1 cellular context compared by ENCODE assay signal in the genomic region with DNA sequence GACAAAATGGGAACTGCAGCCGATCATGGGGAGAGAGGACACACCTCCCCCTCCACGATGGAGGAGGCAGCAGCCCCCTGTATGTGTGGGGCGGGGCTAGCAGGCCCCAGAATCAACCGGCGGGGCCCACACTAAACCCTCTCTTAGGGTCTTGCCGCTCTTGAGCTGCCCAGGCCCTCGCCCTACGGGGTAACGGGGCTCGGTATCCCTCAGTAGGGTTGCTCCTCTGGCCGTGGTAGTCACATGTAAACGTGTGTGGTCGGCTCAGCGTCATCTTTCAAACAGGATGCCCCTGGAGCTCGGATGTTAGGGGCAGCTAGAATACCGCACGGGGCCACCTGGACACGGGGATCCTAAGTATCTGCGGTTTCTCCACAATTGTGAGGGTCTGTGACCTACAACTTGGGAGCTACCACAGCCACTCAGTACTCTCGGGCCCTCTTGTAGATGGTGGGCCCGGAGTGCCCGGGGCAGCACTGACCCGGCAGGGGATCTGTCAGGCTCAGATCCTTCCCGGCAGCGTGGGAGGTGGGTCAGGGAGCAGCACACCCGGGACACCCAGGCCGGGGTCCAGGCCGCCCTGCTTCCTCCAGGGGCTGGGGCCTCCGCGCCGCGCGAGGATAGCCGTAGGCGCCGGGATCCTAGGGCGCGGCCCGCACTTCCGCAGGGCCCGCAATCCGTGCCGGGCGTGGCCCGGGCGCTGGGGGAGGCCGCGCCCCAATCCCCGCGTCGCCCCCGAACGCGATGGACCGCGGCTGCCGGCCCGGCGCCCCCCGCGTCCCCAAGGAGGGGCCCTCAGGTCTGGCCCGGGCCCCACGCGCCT.
A peak's percentile ranks its signal among the peaks of the same experiment; 100 is the strongest.
TF ChIP-seq lines count a peak whose summit lies in the region.

No MANE protein-coding gene starts in this region.

TF ChIP-seq in HEK293, 187 proteins besides CTCF, POLR2A, EP300 and RAD21 (continued from another document and continues in another):
- TF ChIP-seq ZNF561 (tag by site-specific recombination; IDR thresholded peaks at IDR 0.05; ENCODE audit: borderline replicate concordance): no peak
- TF ChIP-seq TSHZ1 (tag by site-specific recombination; IDR thresholded peaks at IDR 0.05; ENCODE audit: borderline replicate concordance): no peak
- TF ChIP-seq ZNF707 (tag by site-specific recombination; IDR thresholded peaks at IDR 0.05): no peak
- TF ChIP-seq GLIS2 (tag by site-specific recombination; IDR thresholded peaks at IDR 0.05): peak; percentile 92
- TF ChIP-seq PATZ1 (tag by site-specific recombination; IDR thresholded peaks at IDR 0.05): peak; percentile 70
- no peak; the same call in 1 of the 2 replicates for TF ChIP-seq YY1 (tag by site-specific recombination; IDR thresholded peaks at IDR 0.05)
- TF ChIP-seq OVOL3 (tag by site-specific recombination; IDR thresholded peaks at IDR 0.05): 0 out of 2 replicates have a peak, but pooled peaks have one; percentile 27
- TF ChIP-seq, protein P1, sequence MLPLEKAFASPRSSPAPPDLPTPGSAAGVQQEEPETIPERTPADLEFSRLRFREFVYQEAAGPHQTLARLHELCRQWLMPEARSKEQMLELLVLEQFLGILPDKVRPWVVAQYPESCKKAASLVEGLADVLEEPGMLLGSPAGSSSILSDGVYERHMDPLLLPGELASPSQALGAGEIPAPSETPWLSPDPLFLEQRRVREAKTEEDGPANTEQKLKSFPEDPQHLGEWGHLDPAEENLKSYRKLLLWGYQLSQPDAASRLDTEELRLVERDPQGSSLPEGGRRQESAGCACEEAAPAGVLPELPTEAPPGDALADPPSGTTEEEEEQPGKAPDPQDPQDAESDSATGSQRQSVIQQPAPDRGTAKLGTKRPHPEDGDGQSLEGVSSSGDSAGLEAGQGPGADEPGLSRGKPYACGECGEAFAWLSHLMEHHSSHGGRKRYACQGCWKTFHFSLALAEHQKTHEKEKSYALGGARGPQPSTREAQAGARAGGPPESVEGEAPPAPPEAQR (tag by site-specific recombination; IDR thresholded peaks at IDR 0.05): no peak
- no peak for TF ChIP-seq ZNF48 (tag by site-specific recombination; IDR thresholded peaks at IDR 0.05)
- TF ChIP-seq ATF2 (tag by site-specific recombination; IDR thresholded peaks at IDR 0.05; ENCODE audit: low read depth): no peak
- TF ChIP-seq, protein P2, sequence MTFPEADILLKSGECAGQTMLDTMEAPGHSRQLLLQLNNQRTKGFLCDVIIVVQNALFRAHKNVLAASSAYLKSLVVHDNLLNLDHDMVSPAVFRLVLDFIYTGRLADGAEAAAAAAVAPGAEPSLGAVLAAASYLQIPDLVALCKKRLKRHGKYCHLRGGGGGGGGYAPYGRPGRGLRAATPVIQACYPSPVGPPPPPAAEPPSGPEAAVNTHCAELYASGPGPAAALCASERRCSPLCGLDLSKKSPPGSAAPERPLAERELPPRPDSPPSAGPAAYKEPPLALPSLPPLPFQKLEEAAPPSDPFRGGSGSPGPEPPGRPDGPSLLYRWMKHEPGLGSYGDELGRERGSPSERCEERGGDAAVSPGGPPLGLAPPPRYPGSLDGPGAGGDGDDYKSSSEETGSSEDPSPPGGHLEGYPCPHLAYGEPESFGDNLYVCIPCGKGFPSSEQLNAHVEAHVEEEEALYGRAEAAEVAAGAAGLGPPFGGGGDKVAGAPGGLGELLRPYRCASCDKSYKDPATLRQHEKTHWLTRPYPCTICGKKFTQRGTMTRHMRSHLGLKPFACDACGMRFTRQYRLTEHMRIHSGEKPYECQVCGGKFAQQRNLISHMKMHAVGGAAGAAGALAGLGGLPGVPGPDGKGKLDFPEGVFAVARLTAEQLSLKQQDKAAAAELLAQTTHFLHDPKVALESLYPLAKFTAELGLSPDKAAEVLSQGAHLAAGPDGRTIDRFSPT (tag by site-specific recombination; IDR thresholded peaks at IDR 0.05): no peak; the same call in 1 of the 2 replicates
- TF ChIP-seq MEIS1 (CRISPR knock-in tag; IDR thresholded peaks at IDR 0.05; ENCODE audit: borderline replicate concordance): no peak
- no peak; the same call in 1 of the 2 replicates for TF ChIP-seq WT1 (tag by site-specific recombination; IDR thresholded peaks at IDR 0.05)
- no peak for TF ChIP-seq ZNF248 (tag by site-specific recombination; IDR thresholded peaks at IDR 0.05)
- no peak for TF ChIP-seq ZNF747 (tag by site-specific recombination; IDR thresholded peaks at IDR 0.05)
- TF ChIP-seq, protein P3, sequence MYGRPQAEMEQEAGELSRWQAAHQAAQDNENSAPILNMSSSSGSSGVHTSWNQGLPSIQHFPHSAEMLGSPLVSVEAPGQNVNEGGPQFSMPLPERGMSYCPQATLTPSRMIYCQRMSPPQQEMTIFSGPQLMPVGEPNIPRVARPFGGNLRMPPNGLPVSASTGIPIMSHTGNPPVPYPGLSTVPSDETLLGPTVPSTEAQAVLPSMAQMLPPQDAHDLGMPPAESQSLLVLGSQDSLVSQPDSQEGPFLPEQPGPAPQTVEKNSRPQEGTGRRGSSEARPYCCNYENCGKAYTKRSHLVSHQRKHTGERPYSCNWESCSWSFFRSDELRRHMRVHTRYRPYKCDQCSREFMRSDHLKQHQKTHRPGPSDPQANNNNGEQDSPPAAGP (tag by site-specific recombination; IDR thresholded peaks at IDR 0.05): peak; percentile 42; the same call in 1 of the 2 replicates
- TF ChIP-seq ZNF423 (tag by site-specific recombination; IDR thresholded peaks at IDR 0.05): no peak
- no peak for TF ChIP-seq ZNF19 (tag by site-specific recombination; IDR thresholded peaks at IDR 0.05; ENCODE audit: low read depth)
- no peak for TF ChIP-seq ZNF658 (tag by site-specific recombination; IDR thresholded peaks at IDR 0.05)
- TF ChIP-seq, protein P4, sequence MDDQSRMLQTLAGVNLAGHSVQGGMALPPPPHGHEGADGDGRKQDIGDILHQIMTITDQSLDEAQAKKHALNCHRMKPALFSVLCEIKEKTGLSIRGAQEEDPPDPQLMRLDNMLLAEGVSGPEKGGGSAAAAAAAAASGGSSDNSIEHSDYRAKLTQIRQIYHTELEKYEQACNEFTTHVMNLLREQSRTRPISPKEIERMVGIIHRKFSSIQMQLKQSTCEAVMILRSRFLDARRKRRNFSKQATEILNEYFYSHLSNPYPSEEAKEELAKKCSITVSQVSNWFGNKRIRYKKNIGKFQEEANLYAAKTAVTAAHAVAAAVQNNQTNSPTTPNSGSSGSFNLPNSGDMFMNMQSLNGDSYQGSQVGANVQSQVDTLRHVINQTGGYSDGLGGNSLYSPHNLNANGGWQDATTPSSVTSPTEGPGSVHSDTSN (CRISPR knock-in tag; IDR thresholded peaks at IDR 0.05): no peak
- peak; percentile 35; the same call in 1 of the 2 replicates for TF ChIP-seq ZBTB11 (tag by site-specific recombination; conservative IDR thresholded peaks at IDR 0.05; ENCODE audit: low read depth)
- TF ChIP-seq IKZF3 (tag by site-specific recombination; IDR thresholded peaks at IDR 0.05): 0 out of 2 replicates have a peak, but pooled peaks have one; percentile 38
- TF ChIP-seq GFI1B (tag by site-specific recombination; IDR thresholded peaks at IDR 0.05): no peak
- no peak for TF ChIP-seq ZNF623 (tag by site-specific recombination; IDR thresholded peaks at IDR 0.05)
- TF ChIP-seq HOXD13 (CRISPR knock-in tag; IDR thresholded peaks at IDR 0.05; ENCODE audit: borderline replicate concordance): no peak
- TF ChIP-seq, protein P5, sequence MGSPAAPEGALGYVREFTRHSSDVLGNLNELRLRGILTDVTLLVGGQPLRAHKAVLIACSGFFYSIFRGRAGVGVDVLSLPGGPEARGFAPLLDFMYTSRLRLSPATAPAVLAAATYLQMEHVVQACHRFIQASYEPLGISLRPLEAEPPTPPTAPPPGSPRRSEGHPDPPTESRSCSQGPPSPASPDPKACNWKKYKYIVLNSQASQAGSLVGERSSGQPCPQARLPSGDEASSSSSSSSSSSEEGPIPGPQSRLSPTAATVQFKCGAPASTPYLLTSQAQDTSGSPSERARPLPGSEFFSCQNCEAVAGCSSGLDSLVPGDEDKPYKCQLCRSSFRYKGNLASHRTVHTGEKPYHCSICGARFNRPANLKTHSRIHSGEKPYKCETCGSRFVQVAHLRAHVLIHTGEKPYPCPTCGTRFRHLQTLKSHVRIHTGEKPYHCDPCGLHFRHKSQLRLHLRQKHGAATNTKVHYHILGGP (tag by site-specific recombination; IDR thresholded peaks at IDR 0.05): no peak
- no peak for TF ChIP-seq ZNF426 (tag by site-specific recombination; IDR thresholded peaks at IDR 0.05)
- peak; percentile 43 for TF ChIP-seq KLF1 (tag by site-specific recombination; IDR thresholded peaks at IDR 0.05)
- no peak for TF ChIP-seq GLI2 (tag by site-specific recombination; IDR thresholded peaks at IDR 0.05; ENCODE audit: borderline replicate concordance, low read depth)
- no peak for TF ChIP-seq ZNF24 (tag by site-specific recombination; IDR thresholded peaks at IDR 0.05)
- TF ChIP-seq MZF1 (tag by site-specific recombination; IDR thresholded peaks at IDR 0.05; ENCODE audit: borderline replicate concordance): no peak
- no peak for TF ChIP-seq ZNF121 (tag by site-specific recombination; IDR thresholded peaks at IDR 0.05)
- TF ChIP-seq RBAK (tag by site-specific recombination; IDR thresholded peaks at IDR 0.05): no peak
- TF ChIP-seq BCL11A (tag by site-specific recombination; IDR thresholded peaks at IDR 0.05; ENCODE audit: low read depth): no peak
- no peak for TF ChIP-seq OSR2 (tag by site-specific recombination; IDR thresholded peaks at IDR 0.05)
- TF ChIP-seq ZNF596 (tag by site-specific recombination; IDR thresholded peaks at IDR 0.05): no peak
- no peak for TF ChIP-seq SP7 (tag by site-specific recombination; IDR thresholded peaks at IDR 0.05)
- TF ChIP-seq ZNF843 (tag by site-specific recombination; IDR thresholded peaks at IDR 0.05): no peak
- TF ChIP-seq ZNF266 (tag by site-specific recombination; IDR thresholded peaks at IDR 0.05; ENCODE audit: low read depth): no peak
- TF ChIP-seq ZNF626 (tag by site-specific recombination; IDR thresholded peaks at IDR 0.05): no peak
